Comparison of ENCODE assay signal across 1 cellular context in the genomic region with DNA sequence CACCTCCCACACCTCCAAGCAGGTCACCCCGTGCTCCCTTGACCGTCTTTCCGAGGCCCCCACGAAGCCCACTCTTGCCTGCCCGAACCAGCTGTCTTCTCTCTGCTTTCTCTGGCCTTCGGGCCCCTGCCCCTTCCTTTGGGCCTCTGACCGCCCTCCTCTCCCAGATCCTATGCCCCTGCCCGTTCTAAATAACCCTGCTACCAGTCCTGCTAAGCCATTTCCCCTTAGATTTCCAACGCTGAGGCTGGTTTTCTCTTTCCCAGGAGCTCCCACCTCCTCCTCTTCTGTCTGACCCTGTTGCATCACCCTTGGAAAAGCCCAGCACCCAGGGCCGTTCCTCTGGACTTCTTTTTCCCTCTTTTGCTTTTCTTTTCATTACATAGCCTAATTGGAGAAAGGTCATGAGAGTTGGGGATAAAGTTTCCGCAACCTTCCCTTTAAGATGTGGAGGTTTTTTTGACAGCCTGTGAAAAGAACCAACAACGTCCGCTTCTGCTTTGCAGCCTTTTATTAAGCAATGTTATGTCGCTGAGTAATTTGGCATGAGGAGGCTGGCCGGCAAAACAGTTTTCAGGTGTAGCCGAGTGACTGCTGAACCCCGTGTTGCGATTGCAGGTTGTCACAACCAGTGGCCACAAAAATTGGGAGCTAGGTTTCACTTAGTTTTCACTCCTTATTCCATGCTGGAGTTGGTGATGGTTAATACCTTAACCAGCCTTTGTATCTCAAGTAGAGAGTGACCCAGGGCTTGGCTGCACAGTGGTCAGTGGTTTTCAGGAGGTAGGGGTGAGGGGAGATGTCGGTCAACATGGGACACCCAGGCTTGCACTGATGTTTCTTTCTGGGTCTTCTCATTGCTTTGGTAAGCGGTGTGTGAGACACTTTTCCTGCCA.
TF ChIP-seq lines count a peak whose summit lies in the region.

No MANE protein-coding gene starts in this region.

TF ChIP-seq in IMR-90, 13 proteins besides CTCF, POLR2A, EP300 and RAD21:
- TF ChIP-seq CHD1 (IDR thresholded peaks at IDR 0.05; ENCODE audit: low read depth, low read length) (no peak), CEBPB (IDR thresholded peaks at IDR 0.05; ENCODE audit: low read depth, low read length) (peak; percentile 76)
